In the genomic region with DNA sequence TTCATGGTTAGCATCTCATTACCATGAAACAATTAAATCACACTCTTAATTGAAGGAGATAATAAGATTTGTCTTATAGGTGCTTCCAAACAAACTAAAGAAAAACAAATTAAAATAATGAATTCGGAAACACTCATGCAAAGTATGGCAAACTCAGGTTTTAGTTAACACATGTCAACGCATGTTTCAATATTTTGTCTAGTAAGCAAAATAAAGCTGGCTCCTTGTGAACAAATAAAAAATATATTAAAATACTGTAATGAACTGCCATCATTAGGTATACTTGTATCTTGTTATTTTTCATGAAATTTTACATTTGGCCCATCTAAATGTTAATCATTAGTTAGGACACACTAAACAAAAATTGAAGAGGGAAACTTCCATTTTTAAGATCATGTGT, we compare ENCODE assay signal across 17 cellular contexts.
DNase-seq lines count a peak whose midpoint lies in the region; ATAC-seq, FAIRE-seq and TF ChIP-seq lines count a peak whose summit lies in the region.
"Had no signal": no experiment of that assay in that cellular context is flagged by ENCODE, and none has a peak within 500 bp of the region (broad histone marks: within the 10 kb centered on the region; RNA-seq: fewer than 3 reads in every experiment).

No MANE protein-coding gene starts in this region.

- no peaks in the 10 kb centered on the region for H3K9me3 Mint-ChIP-seq in nephron
- H3K9me3 Mint-ChIP-seq: CD8-positive, alpha-beta T cell had no signal

- peaks cover 0 to 78% (median 28%) of the 10 kb centered on the region in 4 donors for H3K27me3 ChIP-seq in esophagus muscularis mucosa

- H3K4me2 ChIP-seq in A549 = no peak overlapping the region

- intact Hi-C loops in esophagus muscularis mucosa (cut with DNase I) = loop anchor here (10.0 kb wide), 1 partner anchor 189 kb away; no protein-coding TSS in a partner anchor

- no peak for TF ChIP-seq RAD21 in A549 (conservative IDR thresholded peaks at IDR 0.05 in 1 of 2, IDR thresholded peaks at IDR 0.05 in 1 of 2)

- TF ChIP-seq EP300 in A549 (IDR thresholded peaks at IDR 0.05) = no peak
- no peak for TF ChIP-seq EP300 in esophagus muscularis mucosa (IDR thresholded peaks at IDR 0.05)

- H3K4me1 ChIP-seq in A549 (peaks cover 15% of the 10 kb centered on the region; the same call in 1 of the 3 replicates), esophagus muscularis mucosa (peaks cover 5 to 29% (median 27%) of the 10 kb centered on the region in 4 donors)
- H3K4me1 ChIP-seq: uterus had no signal

- TF ChIP-seq CTCF in A549 (IDR thresholded peaks at IDR 0.05) (no peak), WI38 (IDR thresholded peaks at IDR 0.05; ENCODE audit: low read depth, low read length) (no peak), esophagus muscularis mucosa (IDR thresholded peaks at IDR 0.05) (no peak), nephron (IDR thresholded peaks at IDR 0.05; ENCODE audit: unreplicated experiment in 3 of 3) (no peak)

- no peak for FAIRE-seq in A549 (lab: Jason Lieb, UNC)

- ATAC-seq in A549 (no peak), HG03045 (IDR thresholded peaks at IDR 0.05; ENCODE audit: unreplicated experiment) (no peak)
- ATAC-seq: activated CD8-positive, alpha-beta T cell treated with anti-CD3 and anti-CD28 coated beads, Interleukin-2, amount 10 ng/mL, durations not matched to agents 7 days and 5 days; CD8-positive, alpha-beta T cell; stimulated activated memory B cell treated with anti-CD40 and anti-IgM and Interleukin-4, amounts not matched to agents 10 μg/mL and 1 μg/mL and 100 μg/mL, for 72 hours had no signal

- peak overlapping the region in 2 of 3 experiments; percentile 84 to 97 for H3K27ac Mint-ChIP-seq in nephron
- H3K27ac Mint-ChIP-seq: activated CD8-positive, alpha-beta T cell treated with anti-CD3 and anti-CD28 coated beads, Interleukin-2, amount 10 ng/mL, durations not matched to agents 7 days and 5 days; activated naive CD8-positive, alpha-beta T cell treated with anti-CD3 and anti-CD28 coated beads for 36 hours; CD8-positive, alpha-beta T cell; stimulated activated memory B cell treated with anti-CD40 and anti-IgM and Interleukin-4, amounts not matched to agents 10 μg/mL and 1 μg/mL and 100 μg/mL, for 72 hours had no signal

- POLR2A ChIA-PET in A549 (lab: Yijun Ruan, JAX) = no interaction called here

- H3K27me3 Mint-ChIP-seq in nephron (ENCODE audit: low read depth) = peaks cover 84% of the 10 kb centered on the region

- H3K4me1 Mint-ChIP-seq in nephron = peaks cover 21% of the 10 kb centered on the region

- H3K36me3 ChIP-seq in esophagus muscularis mucosa = no peaks in the 10 kb centered on the region
- H3K36me3 ChIP-seq: uterus had no signal

- H3K27ac ChIP-seq in A549 (no peak overlapping the region), esophagus muscularis mucosa (replicated peaks in 1 of 4) (no peak overlapping the region)
- H3K27ac ChIP-seq: HL-60, VCaP had no signal

- H3K36me3 Mint-ChIP-seq in nephron (ENCODE audit: low read depth) = peaks cover 20% of the 10 kb centered on the region
- H3K36me3 Mint-ChIP-seq: activated naive CD8-positive, alpha-beta T cell treated with anti-CD3 and anti-CD28 coated beads for 36 hours; CD8-positive, alpha-beta T cell; stimulated activated memory B cell treated with anti-CD40 and anti-IgM and Interleukin-4, amounts not matched to agents 10 μg/mL and 1 μg/mL and 100 μg/mL, for 72 hours had no signal

- WGBS in A549 (ENCODE audit: missing lambda C conversion rate) = 40% methylated on average over 2 of the region's 2 CpGs
- WGBS in esophagus muscularis mucosa = 82% methylated on average over 2 of the region's 2 CpGs

- H3K9me3 ChIP-seq in A549 (no peaks in the 10 kb centered on the region), esophagus muscularis mucosa (no peaks in the 10 kb centered on the region)
- H3K9me3 ChIP-seq: uterus had no signal

- peak overlapping the region; percentile 87 to 89 (median 89) for H3K4me3 Mint-ChIP-seq in nephron
- H3K4me3 Mint-ChIP-seq: activated CD8-positive, alpha-beta T cell treated with anti-CD3 and anti-CD28 coated beads, Interleukin-2, amount 10 ng/mL, durations not matched to agents 7 days and 5 days; activated naive CD8-positive, alpha-beta T cell treated with anti-CD3 and anti-CD28 coated beads for 36 hours; CD8-positive, alpha-beta T cell; stimulated activated memory B cell treated with anti-CD40 and anti-IgM and Interleukin-4, amounts not matched to agents 10 μg/mL and 1 μg/mL and 100 μg/mL, for 72 hours had no signal

- DNase-seq in A549 (ENCODE audit: low read depth in 1 of 2, low spot score in 1 of 2) = no peak
- no peak for DNase-seq in esophagus muscularis mucosa (ENCODE audit: extremely low spot score)
- no peak for DNase-seq in NCI-H345 (lab: John Stamatoyannopoulos, UW)
- no peak for DNase-seq in activated CD4-positive, CD25-positive, alpha-beta regulatory T cell (lab: John Stamatoyannopoulos, UW)
- DNase-seq in NCI-H1694 (lab: John Stamatoyannopoulos, UW) = no peak
- DNase-seq: activated CD8-positive, alpha-beta T cell treated with anti-CD3 and anti-CD28 coated beads, Interleukin-2, amount 10 ng/mL, durations not matched to agents 7 days and 5 days; activated naive CD8-positive, alpha-beta T cell treated with anti-CD3 and anti-CD28 coated beads for 36 hours; CD8-positive, alpha-beta T cell; KG1; NCI-H1048; uterus had no signal

- no peak for TF ChIP-seq POLR2A in A549 (IDR thresholded peaks at IDR 0.05; ENCODE audit: low read length)
- no peak for TF ChIP-seq POLR2A in esophagus muscularis mucosa (IDR thresholded peaks at IDR 0.05; ENCODE audit: low read depth)

- H3K4me3 ChIP-seq in A549 (no peak overlapping the region), WI38 (ENCODE audit: low read depth, low read length) (peak overlapping the region; percentile 90), esophagus muscularis mucosa (peak overlapping the region in 3 of 4 donors; percentile 54 to 60 (median 60))
- H3K4me3 ChIP-seq: uterus had no signal

- CTCF ChIA-PET in A549 (lab: Yijun Ruan, JAX) = no interaction called here

TF ChIP-seq in A549, 52 proteins besides CTCF, POLR2A, EP300 and RAD21:
- TF ChIP-seq CBX8 (IDR thresholded peaks at IDR 0.05) (no peak), MAFK (IDR thresholded peaks at IDR 0.05; ENCODE audit: partially characterized antibody) (peak; percentile 90)
